1 cellular context compared by ENCODE assay signal in the genomic region with DNA sequence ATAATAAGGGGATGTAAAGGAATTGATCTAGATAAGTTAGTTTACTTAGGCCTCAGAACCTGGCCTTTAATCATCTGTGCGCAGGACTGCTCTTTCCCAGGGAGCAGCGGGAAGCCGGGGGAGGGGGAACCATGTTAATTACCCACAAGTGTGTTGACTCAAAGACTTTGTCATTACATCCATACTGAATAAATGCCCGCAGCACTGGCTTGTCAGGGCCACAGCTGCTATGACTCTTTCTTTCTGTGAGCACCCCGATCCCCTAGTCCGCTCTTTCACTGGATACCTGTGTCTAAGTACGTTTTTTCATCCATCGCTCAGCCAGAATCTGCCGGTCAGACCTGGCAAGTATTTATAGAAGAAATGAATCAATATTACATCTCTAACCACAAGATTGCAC.
TF ChIP-seq lines count a peak whose summit lies in the region.

No MANE protein-coding gene starts in this region.

TF ChIP-seq in GM23338, 12 proteins besides CTCF, POLR2A, EP300 and RAD21 (continued from another document):
- TF ChIP-seq, protein P1, sequence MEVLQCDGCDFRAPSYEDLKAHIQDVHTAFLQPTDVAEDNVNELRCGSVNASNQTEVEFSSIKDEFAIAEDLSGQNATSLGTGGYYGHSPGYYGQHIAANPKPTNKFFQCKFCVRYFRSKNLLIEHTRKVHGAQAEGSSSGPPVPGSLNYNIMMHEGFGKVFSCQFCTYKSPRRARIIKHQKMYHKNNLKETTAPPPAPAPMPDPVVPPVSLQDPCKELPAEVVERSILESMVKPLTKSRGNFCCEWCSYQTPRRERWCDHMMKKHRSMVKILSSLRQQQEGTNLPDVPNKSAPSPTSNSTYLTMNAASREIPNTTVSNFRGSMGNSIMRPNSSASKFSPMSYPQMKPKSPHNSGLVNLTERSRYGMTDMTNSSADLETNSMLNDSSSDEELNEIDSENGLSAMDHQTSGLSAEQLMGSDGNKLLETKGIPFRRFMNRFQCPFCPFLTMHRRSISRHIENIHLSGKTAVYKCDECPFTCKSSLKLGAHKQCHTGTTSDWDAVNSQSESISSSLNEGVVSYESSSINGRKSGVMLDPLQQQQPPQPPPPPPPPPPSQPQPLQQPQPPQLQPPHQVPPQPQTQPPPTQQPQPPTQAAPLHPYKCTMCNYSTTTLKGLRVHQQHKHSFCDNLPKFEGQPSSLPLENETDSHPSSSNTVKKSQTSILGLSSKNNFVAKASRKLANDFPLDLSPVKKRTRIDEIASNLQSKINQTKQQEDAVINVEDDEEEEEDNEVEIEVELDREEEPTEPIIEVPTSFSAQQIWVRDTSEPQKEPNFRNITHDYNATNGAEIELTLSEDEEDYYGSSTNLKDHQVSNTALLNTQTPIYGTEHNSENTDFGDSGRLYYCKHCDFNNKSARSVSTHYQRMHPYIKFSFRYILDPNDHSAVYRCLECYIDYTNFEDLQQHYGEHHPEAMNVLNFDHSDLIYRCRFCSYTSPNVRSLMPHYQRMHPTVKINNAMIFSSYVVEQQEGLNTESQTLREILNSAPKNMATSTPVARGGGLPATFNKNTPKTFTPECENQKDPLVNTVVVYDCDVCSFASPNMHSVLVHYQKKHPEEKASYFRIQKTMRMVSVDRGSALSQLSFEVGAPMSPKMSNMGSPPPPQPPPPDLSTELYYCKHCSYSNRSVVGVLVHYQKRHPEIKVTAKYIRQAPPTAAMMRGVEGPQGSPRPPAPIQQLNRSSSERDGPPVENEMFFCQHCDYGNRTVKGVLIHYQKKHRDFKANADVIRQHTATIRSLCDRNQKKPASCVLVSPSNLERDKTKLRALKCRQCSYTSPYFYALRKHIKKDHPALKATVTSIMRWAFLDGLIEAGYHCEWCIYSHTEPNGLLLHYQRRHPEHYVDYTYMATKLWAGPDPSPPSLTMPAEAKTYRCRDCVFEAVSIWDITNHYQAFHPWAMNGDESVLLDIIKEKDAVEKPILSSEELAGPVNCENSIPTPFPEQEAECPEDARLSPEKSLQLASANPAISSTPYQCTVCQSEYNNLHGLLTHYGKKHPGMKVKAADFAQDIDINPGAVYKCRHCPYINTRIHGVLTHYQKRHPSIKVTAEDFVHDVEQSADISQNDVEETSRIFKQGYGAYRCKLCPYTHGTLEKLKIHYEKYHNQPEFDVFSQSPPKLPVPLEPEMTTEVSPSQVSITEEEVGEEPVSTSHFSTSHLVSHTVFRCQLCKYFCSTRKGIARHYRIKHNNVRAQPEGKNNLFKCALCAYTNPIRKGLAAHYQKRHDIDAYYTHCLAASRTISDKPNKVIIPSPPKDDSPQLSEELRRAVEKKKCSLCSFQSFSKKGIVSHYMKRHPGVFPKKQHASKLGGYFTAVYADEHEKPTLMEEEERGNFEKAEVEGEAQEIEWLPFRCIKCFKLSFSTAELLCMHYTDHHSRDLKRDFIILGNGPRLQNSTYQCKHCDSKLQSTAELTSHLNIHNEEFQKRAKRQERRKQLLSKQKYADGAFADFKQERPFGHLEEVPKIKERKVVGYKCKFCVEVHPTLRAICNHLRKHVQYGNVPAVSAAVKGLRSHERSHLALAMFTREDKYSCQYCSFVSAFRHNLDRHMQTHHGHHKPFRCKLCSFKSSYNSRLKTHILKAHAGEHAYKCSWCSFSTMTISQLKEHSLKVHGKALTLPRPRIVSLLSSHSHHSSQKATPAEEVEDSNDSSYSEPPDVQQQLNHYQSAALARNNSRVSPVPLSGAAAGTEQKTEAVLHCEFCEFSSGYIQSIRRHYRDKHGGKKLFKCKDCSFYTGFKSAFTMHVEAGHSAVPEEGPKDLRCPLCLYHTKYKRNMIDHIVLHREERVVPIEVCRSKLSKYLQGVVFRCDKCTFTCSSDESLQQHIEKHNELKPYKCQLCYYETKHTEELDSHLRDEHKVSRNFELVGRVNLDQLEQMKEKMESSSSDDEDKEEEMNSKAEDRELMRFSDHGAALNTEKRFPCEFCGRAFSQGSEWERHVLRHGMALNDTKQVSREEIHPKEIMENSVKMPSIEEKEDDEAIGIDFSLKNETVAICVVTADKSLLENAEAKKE (CRISPR knock-in tag; IDR thresholded peaks at IDR 0.05), result no peak
- TF ChIP-seq JUNB (IDR thresholded peaks at IDR 0.05; ENCODE audit: unreplicated experiment) (no peak), ZNF114 (CRISPR knock-in tag; IDR thresholded peaks at IDR 0.05) (no peak), ZNF331 (CRISPR knock-in tag; IDR thresholded peaks at IDR 0.05; ENCODE audit: low read depth) (no peak), EZH2phosphoT487 (IDR thresholded peaks at IDR 0.05; ENCODE audit: unreplicated experiment) (no peak), POLR2AphosphoS5 (IDR thresholded peaks at IDR 0.05; ENCODE audit: low read depth) (no peak), NANOG (IDR thresholded peaks at IDR 0.05; ENCODE audit: borderline replicate concordance) (no peak)
- TF ChIP-seq, protein P2, sequence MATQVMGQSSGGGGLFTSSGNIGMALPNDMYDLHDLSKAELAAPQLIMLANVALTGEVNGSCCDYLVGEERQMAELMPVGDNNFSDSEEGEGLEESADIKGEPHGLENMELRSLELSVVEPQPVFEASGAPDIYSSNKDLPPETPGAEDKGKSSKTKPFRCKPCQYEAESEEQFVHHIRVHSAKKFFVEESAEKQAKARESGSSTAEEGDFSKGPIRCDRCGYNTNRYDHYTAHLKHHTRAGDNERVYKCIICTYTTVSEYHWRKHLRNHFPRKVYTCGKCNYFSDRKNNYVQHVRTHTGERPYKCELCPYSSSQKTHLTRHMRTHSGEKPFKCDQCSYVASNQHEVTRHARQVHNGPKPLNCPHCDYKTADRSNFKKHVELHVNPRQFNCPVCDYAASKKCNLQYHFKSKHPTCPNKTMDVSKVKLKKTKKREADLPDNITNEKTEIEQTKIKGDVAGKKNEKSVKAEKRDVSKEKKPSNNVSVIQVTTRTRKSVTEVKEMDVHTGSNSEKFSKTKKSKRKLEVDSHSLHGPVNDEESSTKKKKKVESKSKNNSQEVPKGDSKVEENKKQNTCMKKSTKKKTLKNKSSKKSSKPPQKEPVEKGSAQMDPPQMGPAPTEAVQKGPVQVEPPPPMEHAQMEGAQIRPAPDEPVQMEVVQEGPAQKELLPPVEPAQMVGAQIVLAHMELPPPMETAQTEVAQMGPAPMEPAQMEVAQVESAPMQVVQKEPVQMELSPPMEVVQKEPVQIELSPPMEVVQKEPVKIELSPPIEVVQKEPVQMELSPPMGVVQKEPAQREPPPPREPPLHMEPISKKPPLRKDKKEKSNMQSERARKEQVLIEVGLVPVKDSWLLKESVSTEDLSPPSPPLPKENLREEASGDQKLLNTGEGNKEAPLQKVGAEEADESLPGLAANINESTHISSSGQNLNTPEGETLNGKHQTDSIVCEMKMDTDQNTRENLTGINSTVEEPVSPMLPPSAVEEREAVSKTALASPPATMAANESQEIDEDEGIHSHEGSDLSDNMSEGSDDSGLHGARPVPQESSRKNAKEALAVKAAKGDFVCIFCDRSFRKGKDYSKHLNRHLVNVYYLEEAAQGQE (IDR thresholded peaks at IDR 0.05; ENCODE audit: unreplicated experiment), result no peak
- TF ChIP-seq, protein P3, sequence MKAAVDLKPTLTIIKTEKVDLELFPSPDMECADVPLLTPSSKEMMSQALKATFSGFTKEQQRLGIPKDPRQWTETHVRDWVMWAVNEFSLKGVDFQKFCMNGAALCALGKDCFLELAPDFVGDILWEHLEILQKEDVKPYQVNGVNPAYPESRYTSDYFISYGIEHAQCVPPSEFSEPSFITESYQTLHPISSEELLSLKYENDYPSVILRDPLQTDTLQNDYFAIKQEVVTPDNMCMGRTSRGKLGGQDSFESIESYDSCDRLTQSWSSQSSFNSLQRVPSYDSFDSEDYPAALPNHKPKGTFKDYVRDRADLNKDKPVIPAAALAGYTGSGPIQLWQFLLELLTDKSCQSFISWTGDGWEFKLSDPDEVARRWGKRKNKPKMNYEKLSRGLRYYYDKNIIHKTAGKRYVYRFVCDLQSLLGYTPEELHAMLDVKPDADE (IDR thresholded peaks at IDR 0.05), result no peak
TF ChIP-seq in GM23338: peak in this region for 0.
